Comparison of ENCODE assay signal across 28 cellular contexts in genomic region chr20:9985281-9985680, GRCh38.
"Had no signal": no experiment of that assay in that cellular context is flagged by ENCODE, and none has a peak within 500 bp of the region (broad histone marks: within the 10 kb centered on the region; RNA-seq: fewer than 3 reads in every experiment).

No MANE protein-coding gene starts in this region.

- H3K36me3 ChIP-seq: neutrophil, ovary, right lobe of liver, sigmoid colon, thoracic aorta, thyroid gland, tibial nerve, upper lobe of left lung, vagina had no signal

- FAIRE-seq: small intestine, urothelium cell line had no signal

- H3K9me3 ChIP-seq: neutrophil, ovary, psoas muscle, right lobe of liver, sigmoid colon, thoracic aorta, thyroid gland, tibial nerve, upper lobe of left lung, vagina had no signal

- H3K79me2 ChIP-seq: parathyroid adenoma had no signal

- H3K27me3 ChIP-seq: neutrophil, ovary, right lobe of liver, sigmoid colon, thyroid gland, tibial nerve, upper lobe of left lung, vagina had no signal

- DNase-seq: naive thymus-derived CD8-positive, alpha-beta T cell; nephron progenitor cell; nucleus accumbens; ovary; posterior cingulate gyrus; psoas muscle; right cardiac atrium; right lobe of liver; sigmoid colon; small intestine; stimulated activated CD4-positive, alpha-beta T cell treated with anti-CD3 and anti-CD28 coated beads, Interleukin-15, amount 100 ng/mL, for 24 hours; stimulated activated CD4-positive, alpha-beta T cell treated with anti-CD3 and anti-CD28 coated beads, Interleukin-4, amount 100 ng/mL, for 1 hour; stimulated activated CD4-positive, alpha-beta T cell treated with anti-CD3 and anti-CD28 coated beads, Interleukin-4, amount 100 ng/mL, for 4 hours; stimulated activated CD8-positive, alpha-beta memory T cell treated with anti-CD3 and anti-CD28 coated beads, Interleukin-4, amount 100 ng/mL, for 48 hours; stimulated activated naive CD4-positive, alpha-beta T cell; stimulated activated naive CD8-positive, alpha-beta T cell treated with anti-CD3 and anti-CD28 coated beads, Interleukin-15, amount 100 ng/mL, for 72 hours; stimulated activated naive CD8-positive, alpha-beta T cell treated with anti-CD3 and anti-CD28 coated beads, Interleukin-15, Interleukin-2, amounts not matched to agents 100 U/mL and 50 U/mL, for 24 hours; thyroid gland; trophoblast cell; upper lobe of left lung had no signal

- H3K9ac ChIP-seq: parathyroid adenoma had no signal

- H3K4me3 ChIP-seq: ovary, psoas muscle, right lobe of liver, sigmoid colon, thoracic aorta, thyroid gland, tibial nerve, vagina had no signal

- ATAC-seq: naive thymus-derived CD8-positive, alpha-beta T cell; natural killer cell treated with Interleukin-12 subunit alpha and Interleukin-12 subunit beta and Interleukin-15 and Interleukin-18, amount 100 ng/mL, for 72 hours; psoas muscle; right cardiac atrium; right lobe of liver; stimulated activated memory B cell treated with anti-CD40 and anti-IgM and Interleukin-4, amounts not matched to agents 10 μg/mL and 1 μg/mL and 100 μg/mL, for 72 hours; stimulated activated naive CD8-positive, alpha-beta T cell treated with anti-CD3 and anti-CD28 coated beads, Interleukin-15, amount 100 ng/mL, for 72 hours; stimulated activated naive CD8-positive, alpha-beta T cell treated with anti-CD3 and anti-CD28 coated beads, Interleukin-15, Interleukin-2, amounts not matched to agents 100 U/mL and 50 U/mL, for 24 hours had no signal

- H2AFZ ChIP-seq: parathyroid adenoma had no signal

- H3K27ac ChIP-seq: neutrophil, ovary, parathyroid adenoma, psoas muscle, right lobe of liver, sigmoid colon, thoracic aorta, thyroid gland, tibial nerve, upper lobe of left lung, vagina had no signal

- H3K4me1 ChIP-seq: parathyroid adenoma, psoas muscle, right lobe of liver, sigmoid colon, vagina had no signal
